In the genomic region with DNA sequence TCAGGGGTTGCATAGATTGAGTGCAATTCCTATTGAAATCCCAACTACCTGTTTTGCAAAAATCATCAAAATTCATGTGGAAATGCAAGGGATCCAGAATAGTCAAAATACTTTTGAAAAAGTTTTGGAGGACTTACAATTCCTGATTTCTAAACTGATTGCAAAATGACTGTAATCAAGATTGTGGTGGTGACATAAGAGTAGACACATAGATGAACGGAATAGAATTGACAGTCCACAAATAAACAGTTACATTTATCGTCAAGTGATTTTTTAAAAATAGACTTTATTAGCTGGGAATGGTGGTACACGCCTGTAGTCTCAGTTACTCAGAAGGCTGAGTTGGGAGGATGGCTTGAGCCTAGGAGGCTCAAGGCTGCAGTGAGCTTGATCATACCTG, we compare ENCODE assay signal across 12 cellular contexts. TPM values are rescaled to one million over a fixed set of nuclear protein-coding genes. Genes with fewer than 3 reads are reported as not detected.
"Had no signal": no experiment of that assay in that cellular context is flagged by ENCODE, and none has a peak within 500 bp of the region (broad histone marks: within the 10 kb centered on the region; RNA-seq: fewer than 3 reads in every experiment).

No MANE protein-coding gene starts in this region.

- H3K9ac ChIP-seq: KMS-11 had no signal

- H3K27ac ChIP-seq: HL-60, KMS-11 had no signal

- ATAC-seq: HepG2 had no signal

- H3K4me2 ChIP-seq: KMS-11 had no signal

- DNase-seq: IMR-90, Karpas-422, Kasumi-1, KBM-7, KG1 had no signal

- FAIRE-seq: HepG2, HTR-8/SVneo had no signal

RNA-seq across cellular contexts. Expression of gene SLC7A4, which starts 2.6 kb away (rescaled TPM):
- total RNA-seq: HepG2, HT-29, HT1080, IMR-90 had no signal
- polyA plus RNA-seq: HepG2, IgD-negative memory B cell had no signal

RNA-seq across cellular contexts. Expression of gene LRRC74B, which starts 10.8 kb away (rescaled TPM):
- total RNA-seq: HepG2, HT-29, HT1080, IMR-90 had no signal
- polyA plus RNA-seq: HepG2, IgD-negative memory B cell, IMR-90 had no signal

RNA-seq across cellular contexts. Expression of gene P2RX6, which starts 20.0 kb away (rescaled TPM):
- polyA plus RNA-seq: IgD-negative memory B cell had no signal
